9 cellular contexts compared by ENCODE assay signal in genomic region chr3:66480666-66481065, GRCh38. TPM values are rescaled to one million over a fixed set of nuclear protein-coding genes. Genes with fewer than 3 reads are reported as not detected.
DNase-seq lines count a peak whose midpoint lies in the region; ATAC-seq and TF ChIP-seq lines count a peak whose summit lies in the region.
"Had no signal": no experiment of that assay in that cellular context is flagged by ENCODE, and none has a peak within 500 bp of the region (broad histone marks: within the 10 kb centered on the region; RNA-seq: fewer than 3 reads in every experiment).

No MANE protein-coding gene starts in this region.

- peaks cover 14% of the 10 kb centered on the region for H3K36me3 Mint-ChIP-seq in activated naive CD8-positive, alpha-beta T cell treated with anti-CD3 and anti-CD28 coated beads, Interleukin-2, amount 50 U/mL, for 24 hours (ENCODE audit: low read depth)

- H3K27me3 Mint-ChIP-seq in activated naive CD8-positive, alpha-beta T cell treated with anti-CD3 and anti-CD28 coated beads, Interleukin-2, amount 50 U/mL, for 24 hours, result peaks cover 3% of the 10 kb centered on the region

- TF ChIP-seq POLR2A in GM18505 (IDR thresholded peaks at IDR 0.05; ENCODE audit: borderline replicate concordance, extremely low read depth, insufficient read depth, insufficient read length), result no peak
- TF ChIP-seq POLR2A in prostate gland (IDR thresholded peaks at IDR 0.05), result no peak
- no peak for TF ChIP-seq POLR2A in ovary (IDR thresholded peaks at IDR 0.05)

- H3K9me3 ChIP-seq in prostate gland (no peaks in the 10 kb centered on the region), ovary (no peaks in the 10 kb centered on the region)

- H3K4me3 ChIP-seq in prostate gland (no peak overlapping the region), ovary (no peak overlapping the region)

- H3K27me3 ChIP-seq in prostate gland (replicated peaks; ENCODE audit: insufficient read depth) (no peaks in the 10 kb centered on the region), ovary (no peaks in the 10 kb centered on the region)

- peak; percentile 39 for ATAC-seq in GM18505 (IDR thresholded peaks at IDR 0.05; ENCODE audit: unreplicated experiment)
- peak; percentile 55 for ATAC-seq in HG03432 (IDR thresholded peaks at IDR 0.05; ENCODE audit: unreplicated experiment)
- peak; percentile 73 for ATAC-seq in activated naive CD8-positive, alpha-beta T cell treated with anti-CD3 and anti-CD28 coated beads, Interleukin-2, amount 50 U/mL, for 24 hours
- ATAC-seq in GM19467 (IDR thresholded peaks at IDR 0.05; ENCODE audit: unreplicated experiment), result no peak
- ATAC-seq: HCT116 had no signal

- no peak for TF ChIP-seq EP300 in ovary (IDR thresholded peaks at IDR 0.05)

- H3K4me1 Mint-ChIP-seq in activated naive CD8-positive, alpha-beta T cell treated with anti-CD3 and anti-CD28 coated beads, Interleukin-2, amount 50 U/mL, for 24 hours, result peaks cover 72% of the 10 kb centered on the region

- peaks cover 47% of the 10 kb centered on the region for H3K4me1 ChIP-seq in prostate gland (replicated peaks)
- H3K4me1 ChIP-seq in ovary (ENCODE audit: insufficient read depth), result peaks cover 32% of the 10 kb centered on the region

- DNase-seq in activated naive CD8-positive, alpha-beta T cell treated with anti-CD3 and anti-CD28 coated beads, Interleukin-2, amount 50 U/mL, for 24 hours, result peak; percentile 38
- DNase-seq in prostate gland (ENCODE audit: low spot score) (no peak), ovary (no peak), NCI-H2171 treated with DMSO at 0.1 percent for 48 hours (lab: John Stamatoyannopoulos, UW) (no peak), Ammon's horn (ENCODE audit: low spot score) (no peak)

- TF ChIP-seq CTCF in prostate gland (IDR thresholded peaks at IDR 0.05), result no peak
- no peak for TF ChIP-seq CTCF in ovary (IDR thresholded peaks at IDR 0.05)

- WGBS in prostate gland, result 14% methylated on average over 2 of the region's 2 CpGs
- WGBS in ovary, 3 donors, result 31 to 38% (median 38%) methylated on average over 2 of the region's 2 CpGs

- peak overlapping the region; percentile 56 for H3K4me3 Mint-ChIP-seq in activated naive CD8-positive, alpha-beta T cell treated with anti-CD3 and anti-CD28 coated beads, Interleukin-2, amount 50 U/mL, for 24 hours

- H3K27ac Mint-ChIP-seq in activated naive CD8-positive, alpha-beta T cell treated with anti-CD3 and anti-CD28 coated beads, Interleukin-2, amount 50 U/mL, for 24 hours, result peak overlapping the region; percentile 90

- H3K36me3 ChIP-seq in prostate gland (no peaks in the 10 kb centered on the region), ovary (no peaks in the 10 kb centered on the region)

- intact Hi-C loops in prostate gland (cut with DNase I), result no loop called here
- intact Hi-C loops in ovary (cut with DNase I), result loop anchor here in 1 of 4 donors (10.0 kb wide), 1 partner anchor 46 kb away; no protein-coding TSS in a partner anchor

- peaks cover 10% of the 10 kb centered on the region for H3K9me3 Mint-ChIP-seq in activated naive CD8-positive, alpha-beta T cell treated with anti-CD3 and anti-CD28 coated beads, Interleukin-2, amount 50 U/mL, for 24 hours

- peak overlapping the region; percentile 72 to 97 for H3K27ac ChIP-seq in prostate gland
- H3K27ac ChIP-seq in ovary, result no peak overlapping the region

RNA-seq across cellular contexts. Expression of gene LRIG1, which starts 20.2 kb away (rescaled TPM):
- total RNA-seq in prostate gland, result 100 to 1,000 TPM; 119 to 186 TPM
- 10 to 100 TPM; 29.1 to 60.4 (median 42.6) TPM for total RNA-seq in ovary
- 10 to 100 TPM; 34.8 to 64.8 TPM for polyA plus RNA-seq in ovary

Comparison
In these comparisons a context has a peak if more than half of its experiments do, and no peak if none do; other contexts are left out.
1. H3K27ac ChIP-seq: peak in prostate gland (2 of 2); none in ovary (0 of 2).